In the genomic region with DNA sequence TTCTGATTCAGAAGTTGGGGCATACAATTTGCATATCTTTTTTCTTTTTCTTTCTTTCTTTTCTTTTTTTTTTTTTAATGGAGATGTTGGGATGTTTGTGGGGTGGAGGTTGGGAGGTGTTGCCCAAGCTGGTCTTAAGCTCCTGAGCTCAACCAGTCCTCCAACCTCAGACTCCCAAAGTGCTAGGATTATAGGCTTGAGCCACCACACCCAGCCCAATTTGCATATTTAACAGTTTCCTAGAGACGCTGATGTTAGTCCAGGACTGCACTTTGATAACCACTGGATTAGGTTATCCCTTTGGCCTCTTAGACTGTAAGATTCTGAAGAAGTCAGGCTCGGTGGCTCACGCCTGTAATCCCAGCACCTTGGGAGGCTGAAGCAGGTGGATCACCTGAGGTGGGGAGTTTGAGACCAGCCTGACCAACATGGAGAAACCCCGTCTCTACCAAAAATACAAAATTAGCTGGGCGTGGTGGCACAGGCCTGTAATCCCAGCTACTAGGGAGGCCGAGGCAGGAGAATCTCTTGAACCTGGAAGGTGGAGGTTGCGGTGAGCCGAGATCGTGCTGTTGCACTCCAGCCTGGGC, we compare ENCODE assay signal across 8 cellular contexts. TPM values are rescaled to one million over a fixed set of nuclear protein-coding genes. Genes with fewer than 3 reads are reported as not detected.
DNase-seq lines count a peak whose midpoint lies in the region; ATAC-seq, FAIRE-seq and TF ChIP-seq lines count a peak whose summit lies in the region.
"Not testable (repeated sequence)": the region's sequence is repeated elsewhere in the genome, so short reads cannot be mapped to it uniquely, and the experiment has no call there.
"Had no signal": no experiment of that assay in that cellular context is flagged by ENCODE, and none has a peak within 500 bp of the region (broad histone marks: within the 10 kb centered on the region; RNA-seq: fewer than 3 reads in every experiment).

No MANE protein-coding gene starts in this region.

- intact Hi-C loops in K562 (cut with micrococcal nuclease), result not testable (repeated sequence)

- H4K20me1 ChIP-seq in DND-41 (ENCODE audit: insufficient read depth, low read length), result peaks cover 13% of the 10 kb centered on the region; the same call in 1 of the 2 replicates
- not testable (repeated sequence) for H4K20me1 ChIP-seq in K562 (replicated peaks; ENCODE audit: control insufficient read depth, insufficient read depth, low read length); osteoblast (ENCODE audit: insufficient read depth, low read length)

- peak overlapping the region; percentile 68 for H3K9ac ChIP-seq in DND-41 (ENCODE audit: low read depth, low read length)
- H3K9ac ChIP-seq in K562 (ENCODE audit: insufficient read depth in 1 of 2, low read depth in 2 of 2, low read length in 2 of 2), result not testable (repeated sequence)

- TF ChIP-seq EP300 in K562 (IDR thresholded peaks at IDR 0.05; ENCODE audit: low read length), result not testable (repeated sequence)

- peak overlapping the region; percentile 79 for H3K4me2 ChIP-seq in DND-41 (ENCODE audit: insufficient read depth, low read length)
- not testable (repeated sequence) for H3K4me2 ChIP-seq in K562 (ENCODE audit: insufficient read depth, low read length); osteoblast (ENCODE audit: insufficient read depth, low read length)

- TF ChIP-seq POLR2A in K562 (conservative IDR thresholded peaks at IDR 0.05), result not testable (repeated sequence)

- H3K4me1 ChIP-seq in DND-41 (ENCODE audit: insufficient read depth, low read length) (peaks cover 70% of the 10 kb centered on the region), K562 (replicated peaks in 1 of 2; ENCODE audit: control insufficient read depth in 2 of 2, insufficient read depth in 2 of 2, low read length in 2 of 2) (peaks cover 14 to 16% of the 10 kb centered on the region in 2 experiments; a peak in 3 of 5 replicates)
- not testable (repeated sequence) for H3K4me1 ChIP-seq in osteoblast (ENCODE audit: insufficient read depth, low read length)

- peak; percentile 11 for FAIRE-seq in K562 (lab: Jason Lieb, UNC)

- H3K79me2 ChIP-seq in DND-41 (ENCODE audit: insufficient read depth, low read length) (peaks cover 98% of the 10 kb centered on the region), K562 (ENCODE audit: control insufficient read depth, insufficient read depth, low read length) (peaks cover 67% of the 10 kb centered on the region), osteoblast (ENCODE audit: insufficient read depth, low read length) (peaks cover 30% of the 10 kb centered on the region)

- H3K36me3 ChIP-seq in DND-41 (ENCODE audit: insufficient read depth, low read length) (peaks cover 40% of the 10 kb centered on the region), K562 (ENCODE audit: control insufficient read depth, insufficient read depth, low read length) (peaks cover 42% of the 10 kb centered on the region; the same call in 2 of the 3 replicates)
- not testable (repeated sequence) for H3K36me3 ChIP-seq in osteoblast (ENCODE audit: insufficient read depth, low read length)

- CTCF ChIA-PET in activated CD4-positive, alpha-beta memory T cell treated with anti-CD3 and anti-CD28 coated beads, Interleukin-2, amount 10 ng/mL, durations not matched to agents 7 days and 5 days (lab: Charles Lee), result interaction anchor here (2.0 kb wide), 1 partner anchor 53 kb away, joined by 8 read pairs; a partner anchor contains a TSS
- CTCF ChIA-PET in K562 (lab: Yijun Ruan, JAX; ENCODE audit: low intra/inter-chr PET ratio), result not testable (repeated sequence)

- WGBS in K562 (ENCODE audit: insufficient coverage, low coverage, missing lambda C conversion rate), result 84% methylated on average over 9 of the region's 9 CpGs

- H3K36me3 Mint-ChIP-seq in T-helper 1 cell treated with Interleukin-12 subunit alpha and Interleukin-12 subunit beta and Interleukin-4 antibody, amounts not matched to agents 30 μg/mL and 1 μg/mL, for 36 hours (ENCODE audit: low read depth), result peaks cover 27% of the 10 kb centered on the region
- peaks cover 56% of the 10 kb centered on the region for H3K36me3 Mint-ChIP-seq in activated CD4-positive, alpha-beta memory T cell treated with anti-CD3 and anti-CD28 coated beads, Interleukin-2, amount 10 ng/mL, durations not matched to agents 7 days and 5 days (ENCODE audit: low read depth)
- peaks cover 84% of the 10 kb centered on the region for H3K36me3 Mint-ChIP-seq in activated T-helper 17 cell treated with anti-CD3 and anti-CD28 coated beads, Interleukin-2, amount 50 U/mL, for 72 hours (ENCODE audit: low read depth)

- H3K4me3 Mint-ChIP-seq in T-helper 1 cell treated with Interleukin-12 subunit alpha and Interleukin-12 subunit beta and Interleukin-4 antibody, amounts not matched to agents 30 μg/mL and 1 μg/mL, for 36 hours, result peak overlapping the region; percentile 44
- peak overlapping the region; percentile 90 for H3K4me3 Mint-ChIP-seq in activated CD4-positive, alpha-beta memory T cell treated with anti-CD3 and anti-CD28 coated beads, Interleukin-2, amount 10 ng/mL, durations not matched to agents 7 days and 5 days
- H3K4me3 Mint-ChIP-seq in activated T-helper 17 cell treated with anti-CD3 and anti-CD28 coated beads, Interleukin-2, amount 50 U/mL, for 72 hours, result peak overlapping the region; percentile 98

- not testable (repeated sequence) for H3K9me3 Mint-ChIP-seq in T-helper 1 cell treated with Interleukin-12 subunit alpha and Interleukin-12 subunit beta and Interleukin-4 antibody, amounts not matched to agents 30 μg/mL and 1 μg/mL, for 36 hours; activated CD4-positive, alpha-beta memory T cell treated with anti-CD3 and anti-CD28 coated beads, Interleukin-2, amount 10 ng/mL, durations not matched to agents 7 days and 5 days; activated T-helper 17 cell treated with anti-CD3 and anti-CD28 coated beads, Interleukin-2, amount 50 U/mL, for 72 hours

- DNase-seq in DND-41; activated CD4-positive, alpha-beta memory T cell treated with anti-CD3 and anti-CD28 coated beads, Interleukin-2, amount 10 ng/mL, durations not matched to agents 7 days and 5 days; osteoblast (ENCODE audit: insufficient read length, low spot score, missing footprints): not testable (repeated sequence)
- DNase-seq in NCI-H526 (lab: John Stamatoyannopoulos, UW) (peak; percentile 39 to 49), K562 (ENCODE audit: extremely low read depth in 1 of 4, low spot score in 3 of 4) (peak in 1 of 4 experiments; percentile 14)

- peak overlapping the region in 1 of 2 experiments; percentile 97; a peak in 2 of 4 replicates for H3K4me3 ChIP-seq in DND-41 (ENCODE audit: low read depth in 1 of 2, low read length in 2 of 2)
- H3K4me3 ChIP-seq in K562; osteoblast (ENCODE audit: insufficient read depth, low read length): not testable (repeated sequence)

- BruUV-seq in K562 (replicated peaks; lab: Mats Ljungman, UMichigan), result not testable (repeated sequence)

- in situ Hi-C loops in K562 (cut with MboI), result not testable (repeated sequence)

- H2AFZ ChIP-seq in DND-41 (ENCODE audit: low read depth, low read length); K562 (ENCODE audit: low read depth, low read length): not testable (repeated sequence)
- peak overlapping the region; percentile 15 for H2AFZ ChIP-seq in osteoblast (ENCODE audit: low read length)

- H3K27ac ChIP-seq in DND-41 (ENCODE audit: low read length), result peak overlapping the region; percentile 42; the same call in 1 of the 2 replicates
- H3K27ac ChIP-seq in K562 (ENCODE audit: extremely low read depth, low read depth, low read length); osteoblast (ENCODE audit: low read depth, low read length): not testable (repeated sequence)

- POLR2A ChIA-PET in activated CD4-positive, alpha-beta memory T cell treated with anti-CD3 and anti-CD28 coated beads, Interleukin-2, amount 10 ng/mL, durations not matched to agents 7 days and 5 days (lab: Charles Lee), result interaction anchor here (1.9 to 5.1 kb wide), 2 partner anchors 18 to 29 kb away, joined by 4 to 18 read pairs; a partner anchor contains a TSS
- POLR2A ChIA-PET in K562 (lab: Yijun Ruan, JAX), result interaction anchor here (0.6 to 0.8 kb wide), 2 partner anchors 84 to 457 kb away, joined by 3 to 4 read pairs; no protein-coding TSS in a partner anchor

- not testable (repeated sequence) for H3K27me3 ChIP-seq in DND-41 (ENCODE audit: insufficient read depth, low read length, poor library complexity); K562 (ENCODE audit: control insufficient read depth in 2 of 2, insufficient read depth in 2 of 2, low read length in 2 of 2); osteoblast (ENCODE audit: insufficient read depth, low read length)

- H3K9me1 ChIP-seq in K562 (ENCODE audit: control insufficient read depth, insufficient read depth, low read length), result not testable (repeated sequence)

- H3K27ac Mint-ChIP-seq in T-helper 1 cell treated with Interleukin-12 subunit alpha and Interleukin-12 subunit beta and Interleukin-4 antibody, amounts not matched to agents 30 μg/mL and 1 μg/mL, for 36 hours, result peak overlapping the region; percentile 34
- peak overlapping the region; percentile 52 for H3K27ac Mint-ChIP-seq in activated CD4-positive, alpha-beta memory T cell treated with anti-CD3 and anti-CD28 coated beads, Interleukin-2, amount 10 ng/mL, durations not matched to agents 7 days and 5 days
- peak overlapping the region; percentile 65 for H3K27ac Mint-ChIP-seq in activated T-helper 17 cell treated with anti-CD3 and anti-CD28 coated beads, Interleukin-2, amount 50 U/mL, for 72 hours

- not testable (repeated sequence) for H3K27me3 Mint-ChIP-seq in T-helper 1 cell treated with Interleukin-12 subunit alpha and Interleukin-12 subunit beta and Interleukin-4 antibody, amounts not matched to agents 30 μg/mL and 1 μg/mL, for 36 hours (ENCODE audit: low read depth); activated CD4-positive, alpha-beta memory T cell treated with anti-CD3 and anti-CD28 coated beads, Interleukin-2, amount 10 ng/mL, durations not matched to agents 7 days and 5 days; activated T-helper 17 cell treated with anti-CD3 and anti-CD28 coated beads, Interleukin-2, amount 50 U/mL, for 72 hours

- ATAC-seq in DND-41 (ENCODE audit: insufficient read depth, low read depth); activated T-helper 17 cell treated with anti-CD3 and anti-CD28 coated beads, Interleukin-2, amount 50 U/mL, for 72 hours (replicated peaks); K562: not testable (repeated sequence)

- TF ChIP-seq RAD21 in K562 (CRISPR knock-in tag; conservative IDR thresholded peaks at IDR 0.05 in 1 of 2, IDR thresholded peaks at IDR 0.05 in 1 of 2), result not testable (repeated sequence)

- not testable (repeated sequence) for TF ChIP-seq CTCF in DND-41 (IDR thresholded peaks at IDR 0.05; ENCODE audit: borderline replicate concordance, extremely low read depth, low read length, poor library complexity, severe bottlenecking); K562 (IDR thresholded peaks at IDR 0.05 in 2 of 3, conservative IDR thresholded peaks at IDR 0.05 in 1 of 3; ENCODE audit: insufficient read depth in 2 of 3, low read depth in 1 of 3, low read length in 3 of 3); osteoblast (IDR thresholded peaks at IDR 0.05; ENCODE audit: extremely low read depth, low read depth, low read length)

- peaks cover 32% of the 10 kb centered on the region for H3K4me1 Mint-ChIP-seq in T-helper 1 cell treated with Interleukin-12 subunit alpha and Interleukin-12 subunit beta and Interleukin-4 antibody, amounts not matched to agents 30 μg/mL and 1 μg/mL, for 36 hours (ENCODE audit: low read depth)
- H3K4me1 Mint-ChIP-seq in activated CD4-positive, alpha-beta memory T cell treated with anti-CD3 and anti-CD28 coated beads, Interleukin-2, amount 10 ng/mL, durations not matched to agents 7 days and 5 days, result peaks cover 57% of the 10 kb centered on the region
- not testable (repeated sequence) for H3K4me1 Mint-ChIP-seq in activated T-helper 17 cell treated with anti-CD3 and anti-CD28 coated beads, Interleukin-2, amount 50 U/mL, for 72 hours

- H3K9me3 ChIP-seq in DND-41 (ENCODE audit: insufficient read depth, low read length, severe bottlenecking); K562 (replicated peaks; ENCODE audit: control insufficient read depth, insufficient read depth, low read depth, low read length); osteoblast (ENCODE audit: low read depth, low read length): not testable (repeated sequence)

RNA-seq across cellular contexts. Expression of a gene that starts 3.2 kb away (rescaled TPM):
- 10 to 100 TPM; 72.2 to 74.7 TPM for total RNA-seq in activated CD4-positive, alpha-beta memory T cell treated with anti-CD3 and anti-CD28 coated beads, Interleukin-2, amount 10 ng/mL, durations not matched to agents 7 days and 5 days
- total RNA-seq in activated T-helper 17 cell treated with anti-CD3 and anti-CD28 coated beads, Interleukin-2, amount 50 U/mL, for 72 hours, result 10 to 100 TPM; 73.0 to 86.2 TPM
- total RNA-seq in K562 (2011; cell fraction: chromatin; rRNA removed; ENCODE audit: low replicate concordance), result 23.0 and 47.6 TPM in 2 replicates
- 10.8 and 12.1 TPM in 2 replicates for total RNA-seq in K562 (2011; cell fraction: nucleolus; rRNA removed)
- total RNA-seq in K562 (2011; cell fraction: nucleoplasm; rRNA removed), result 15.4 and 20.5 TPM in 2 replicates
- 37.6 and 40.4 TPM in 2 replicates for total RNA-seq in K562 (2014; rRNA removed)
- 69.5 and 85.1 TPM in 2 replicates for total RNA-seq in K562 (2014; rRNA removed; fragmentation: Illumina TruSeq; extraction: Trizol)
- total RNA-seq in K562 (2015; rRNA removed; fragmentation: Illumina TruSeq; extraction: Trizol), result 58.4 and 62.5 TPM in 2 replicates
- 43.7 and 46.3 TPM in 2 replicates for total RNA-seq in K562 (2021)
- 22.8 and 31.8 TPM in 2 replicates for polyA plus RNA-seq in K562 (2011; rRNA removed)
- polyA plus RNA-seq in K562 (2011; cell fraction: cytosol; rRNA removed), result 8.5 and 12.3 TPM in 2 replicates
- polyA plus RNA-seq in K562 (2011; cell fraction: nucleus; rRNA removed), result 9.7 and 10.2 TPM in 2 replicates
- polyA plus RNA-seq in K562 (2012), result 28.3 and 31.8 TPM in 2 replicates
- polyA plus RNA-seq in K562 (2014; fragmentation: Illumina TruSeq; extraction: Trizol), result 47.7 and 58.6 TPM in 2 replicates
- polyA plus RNA-seq in K562 (2014; fragmentation: Nextera tagmentation; extraction: Ambion mirVana), result 10 to 100 TPM in 1 of 2 experiments, 1 to 10 TPM in 1; 9.8 to 22.8 TPM
- 37.1 and 44.4 TPM in 2 replicates for polyA plus RNA-seq in K562 (2014; rRNA removed)
- polyA minus RNA-seq in K562 (2011; rRNA and poly(A)+ RNA removed), result 40.4 and 43.0 TPM in 2 replicates
- 16.2 and 21.7 TPM in 2 replicates for polyA minus RNA-seq in K562 (2011; cell fraction: cytosol; rRNA and poly(A)+ RNA removed)
- polyA minus RNA-seq in K562 (2011; cell fraction: nucleus; rRNA and poly(A)+ RNA removed), result 7.1 and 11.0 TPM in 2 replicates
- 6.5 and 7.6 TPM in 2 replicates for total RNA-seq in osteoblast

RNA-seq across cellular contexts. Expression of a gene that starts 5.6 kb away (rescaled TPM):
- 10 to 100 TPM; 34.4 to 37.3 TPM for total RNA-seq in activated CD4-positive, alpha-beta memory T cell treated with anti-CD3 and anti-CD28 coated beads, Interleukin-2, amount 10 ng/mL, durations not matched to agents 7 days and 5 days
- 10 to 100 TPM; 46.5 to 63.4 TPM for total RNA-seq in activated T-helper 17 cell treated with anti-CD3 and anti-CD28 coated beads, Interleukin-2, amount 50 U/mL, for 72 hours
- total RNA-seq in K562 (2011; cell fraction: chromatin; rRNA removed; ENCODE audit: low replicate concordance), result 14.8 and 40.8 TPM in 2 replicates
- 11.4 and 14.7 TPM in 2 replicates for total RNA-seq in K562 (2011; cell fraction: nucleolus; rRNA removed)
- total RNA-seq in K562 (2011; cell fraction: nucleoplasm; rRNA removed), result 17.6 and 18.2 TPM in 2 replicates
- total RNA-seq in K562 (2014; rRNA removed) (35.9 and 44.6 TPM in 2 replicates), K562 (2014; rRNA removed; fragmentation: Illumina TruSeq; extraction: Trizol) (64.1 and 72.5 TPM in 2 replicates), K562 (2015; rRNA removed; fragmentation: Illumina TruSeq; extraction: Trizol) (57.1 and 59.8 TPM in 2 replicates), K562 (2021) (34.3 and 37.1 TPM in 2 replicates), osteoblast (14.7 and 16.6 TPM in 2 replicates)
- polyA plus RNA-seq in K562 (2011; rRNA removed) (25.1 and 37.4 TPM in 2 replicates), K562 (2014; fragmentation: Illumina TruSeq; extraction: Trizol) (57.8 and 62.8 TPM in 2 replicates), K562 (2014; fragmentation: Nextera tagmentation; extraction: Ambion mirVana) (10 to 100 TPM; 34.9 to 64.0 TPM), K562 (2014; rRNA removed) (38.9 and 48.2 TPM in 2 replicates)
- 15.0 and 21.6 TPM in 2 replicates for polyA plus RNA-seq in K562 (2011; cell fraction: cytosol; rRNA removed)
- 10.3 and 13.6 TPM in 2 replicates for polyA plus RNA-seq in K562 (2011; cell fraction: nucleus; rRNA removed)
- 29.5 and 44.8 TPM in 2 replicates for polyA plus RNA-seq in K562 (2012)
- 58.4 and 65.1 TPM in 2 replicates for polyA minus RNA-seq in K562 (2011; rRNA and poly(A)+ RNA removed)
- polyA minus RNA-seq in K562 (2011; cell fraction: cytosol; rRNA and poly(A)+ RNA removed), result 11.1 and 18.8 TPM in 2 replicates
- 5.8 and 14.3 TPM in 2 replicates for polyA minus RNA-seq in K562 (2011; cell fraction: nucleus; rRNA and poly(A)+ RNA removed)

RNA-seq across cellular contexts. Expression of a gene that starts 29.6 kb away (rescaled TPM):
- total RNA-seq in activated CD4-positive, alpha-beta memory T cell treated with anti-CD3 and anti-CD28 coated beads, Interleukin-2, amount 10 ng/mL, durations not matched to agents 7 days and 5 days, result 10 to 100 TPM; 14.3 to 14.4 TPM
- 10 to 100 TPM; 15.6 to 17.5 TPM for total RNA-seq in activated T-helper 17 cell treated with anti-CD3 and anti-CD28 coated beads, Interleukin-2, amount 50 U/mL, for 72 hours
- total RNA-seq in K562 (2011; cell fraction: chromatin; rRNA removed; ENCODE audit: low replicate concordance), result 43.0 and 50.8 TPM in 2 replicates
- total RNA-seq in K562 (2011; cell fraction: nucleolus; rRNA removed), result 31.5 and 32.9 TPM in 2 replicates
- 41.6 and 66.5 TPM in 2 replicates for total RNA-seq in K562 (2011; cell fraction: nucleoplasm; rRNA removed)
- 21.1 and 40.6 TPM in 2 replicates for total RNA-seq in K562 (2014; rRNA removed)
- total RNA-seq in K562 (2014; rRNA removed; fragmentation: Illumina TruSeq; extraction: Trizol), result 6.5 and 7.2 TPM in 2 replicates
- total RNA-seq in K562 (2015; rRNA removed; fragmentation: Illumina TruSeq; extraction: Trizol), result 6.0 and 9.0 TPM in 2 replicates
- 23.7 and 27.7 TPM in 2 replicates for total RNA-seq in K562 (2021)
- 25.8 and 28.0 TPM in 2 replicates for polyA plus RNA-seq in K562 (2011; rRNA removed)
- 1.8 and 4.5 TPM in 2 replicates for polyA plus RNA-seq in K562 (2011; cell fraction: cytosol; rRNA removed)
- 20.3 and 23.9 TPM in 2 replicates for polyA plus RNA-seq in K562 (2011; cell fraction: nucleus; rRNA removed)
- polyA plus RNA-seq in K562 (2012), result 3.3 and 8.7 TPM in 2 replicates
- 17.5 and 26.1 TPM in 2 replicates for polyA plus RNA-seq in K562 (2014; fragmentation: Illumina TruSeq; extraction: Trizol)
- polyA plus RNA-seq in K562 (2014; fragmentation: Nextera tagmentation; extraction: Ambion mirVana), result 1 to 10 TPM; 9.6 TPM
- polyA plus RNA-seq in K562 (2014; rRNA removed), result 22.7 and 33.9 TPM in 2 replicates
- polyA minus RNA-seq in K562 (2011; rRNA and poly(A)+ RNA removed), result 11.6 and 13.6 TPM in 2 replicates
- 19.9 and 20.8 TPM in 2 replicates for polyA minus RNA-seq in K562 (2011; cell fraction: cytosol; rRNA and poly(A)+ RNA removed)
- 8.5 and 17.2 TPM in 2 replicates for polyA minus RNA-seq in K562 (2011; cell fraction: nucleus; rRNA and poly(A)+ RNA removed)
- 5.4 and 6.5 TPM in 2 replicates for total RNA-seq in osteoblast

RNA-seq across cellular contexts. Expression of a gene that starts 30.0 kb away (rescaled TPM):
- total RNA-seq in activated CD4-positive, alpha-beta memory T cell treated with anti-CD3 and anti-CD28 coated beads, Interleukin-2, amount 10 ng/mL, durations not matched to agents 7 days and 5 days, result under 1 TPM; 0.15 to 0.18 TPM
- under 1 TPM; 0.17 to 0.24 TPM for total RNA-seq in activated T-helper 17 cell treated with anti-CD3 and anti-CD28 coated beads, Interleukin-2, amount 50 U/mL, for 72 hours
- total RNA-seq in K562 (2011; cell fraction: chromatin; rRNA removed; ENCODE audit: low replicate concordance), result 0.83 and 1.1 TPM in 2 replicates
- total RNA-seq in K562 (2011; cell fraction: nucleolus; rRNA removed), result 0.50 and 0.53 TPM in 2 replicates
- 0.46 and 0.59 TPM in 2 replicates for total RNA-seq in K562 (2011; cell fraction: nucleoplasm; rRNA removed)
- total RNA-seq in K562 (2014; rRNA removed) (0.24 TPM in 1 of 2 replicates, not detected in the other), K562 (2014; rRNA removed; fragmentation: Illumina TruSeq; extraction: Trizol) (0.13 TPM in 1 of 2 replicates, not detected in the other), K562 (2015; rRNA removed; fragmentation: Illumina TruSeq; extraction: Trizol) (0.08 and 0.14 TPM in 2 replicates), K562 (2021) (0.16 and 0.22 TPM in 2 replicates), osteoblast (not detected in 2 replicates)
- polyA plus RNA-seq in K562 (2011; rRNA removed) (0.18 TPM in 2 replicates), K562 (2014; fragmentation: Illumina TruSeq; extraction: Trizol) (0.06 and 0.18 TPM in 2 replicates), K562 (2014; fragmentation: Nextera tagmentation; extraction: Ambion mirVana) (under 1 TPM; 0.23 to 0.48 TPM), K562 (2014; rRNA removed) (0.23 and 0.86 TPM in 2 replicates)
- 0.07 and 0.13 TPM in 2 replicates for polyA plus RNA-seq in K562 (2011; cell fraction: cytosol; rRNA removed)
- polyA plus RNA-seq in K562 (2011; cell fraction: nucleus; rRNA removed), result 0.14 and 0.28 TPM in 2 replicates
- 0.07 TPM in 1 of 2 replicates, not detected in the other for polyA plus RNA-seq in K562 (2012)
- 0.18 and 0.32 TPM in 2 replicates for polyA minus RNA-seq in K562 (2011; rRNA and poly(A)+ RNA removed)
- not detected in 2 replicates for polyA minus RNA-seq in K562 (2011; cell fraction: cytosol; rRNA and poly(A)+ RNA removed)
- 0.11 and 0.27 TPM in 2 replicates for polyA minus RNA-seq in K562 (2011; cell fraction: nucleus; rRNA and poly(A)+ RNA removed)
- total RNA-seq: A673 had no signal

RNA-seq across cellular contexts. Expression of a gene that starts 37.9 kb away (rescaled TPM):
- total RNA-seq in activated CD4-positive, alpha-beta memory T cell treated with anti-CD3 and anti-CD28 coated beads, Interleukin-2, amount 10 ng/mL, durations not matched to agents 7 days and 5 days, result 100 to 1,000 TPM; 907 to 928 TPM
- total RNA-seq in activated T-helper 17 cell treated with anti-CD3 and anti-CD28 coated beads, Interleukin-2, amount 50 U/mL, for 72 hours, result 100 to 1,000 TPM; 521 to 550 TPM
- total RNA-seq in K562 (2011; cell fraction: chromatin; rRNA removed; ENCODE audit: low replicate concordance), result 218 and 403 TPM in 2 replicates
- 324 and 335 TPM in 2 replicates for total RNA-seq in K562 (2011; cell fraction: nucleolus; rRNA removed)
- 384 and 484 TPM in 2 replicates for total RNA-seq in K562 (2011; cell fraction: nucleoplasm; rRNA removed)
- total RNA-seq in K562 (2014; rRNA removed), result 504 and 539 TPM in 2 replicates
- total RNA-seq in K562 (2014; rRNA removed; fragmentation: Illumina TruSeq; extraction: Trizol), result 330 and 497 TPM in 2 replicates
- total RNA-seq in K562 (2015; rRNA removed; fragmentation: Illumina TruSeq; extraction: Trizol), result 505 and 539 TPM in 2 replicates
- total RNA-seq in K562 (2021), result 867 and 903 TPM in 2 replicates
- polyA plus RNA-seq in K562 (2011; rRNA removed), result 829 and 915 TPM in 2 replicates
- polyA plus RNA-seq in K562 (2011; cell fraction: cytosol; rRNA removed), result 1,193 and 1,426 TPM in 2 replicates
- 959 and 1,088 TPM in 2 replicates for polyA plus RNA-seq in K562 (2011; cell fraction: nucleus; rRNA removed)
- polyA plus RNA-seq in K562 (2012), result 922 and 1,325 TPM in 2 replicates
- 1,117 and 1,415 TPM in 2 replicates for polyA plus RNA-seq in K562 (2014; fragmentation: Illumina TruSeq; extraction: Trizol)
- polyA plus RNA-seq in K562 (2014; fragmentation: Nextera tagmentation; extraction: Ambion mirVana), result 1,000 to 10,000 TPM; 2,726 to 3,360 TPM
- 1,025 and 1,310 TPM in 2 replicates for polyA plus RNA-seq in K562 (2014; rRNA removed)
- 168 and 202 TPM in 2 replicates for polyA minus RNA-seq in K562 (2011; rRNA and poly(A)+ RNA removed)
- polyA minus RNA-seq in K562 (2011; cell fraction: cytosol; rRNA and poly(A)+ RNA removed), result 213 and 218 TPM in 2 replicates
- polyA minus RNA-seq in K562 (2011; cell fraction: nucleus; rRNA and poly(A)+ RNA removed), result 104 and 170 TPM in 2 replicates
- 432 and 461 TPM in 2 replicates for total RNA-seq in osteoblast

Comparison
In these comparisons a context has a peak if more than half of its experiments do, and no peak if none do; other contexts are left out.
1. H3K4me3 Mint-ChIP-seq: peak in every context shown above with its lines; median percentile 98 in activated T-helper 17 cell treated with anti-CD3 and anti-CD28 coated beads, Interleukin-2, amount 50 U/mL, for 72 hours; 90 in activated CD4-positive, alpha-beta memory T cell treated with anti-CD3 and anti-CD28 coated beads, Interleukin-2, amount 10 ng/mL, durations not matched to agents 7 days and 5 days; 44 in T-helper 1 cell treated with Interleukin-12 subunit alpha and Interleukin-12 subunit beta and Interleukin-4 antibody, amounts not matched to agents 30 μg/mL and 1 μg/mL, for 36 hours.